Comparison of ENCODE assay signal across 7 cellular contexts in genomic region chr22:25362215-25362882, GRCh38.
DNase-seq lines count a peak whose midpoint lies in the region; ATAC-seq, FAIRE-seq and TF ChIP-seq lines count a peak whose summit lies in the region.

No MANE protein-coding gene starts in this region.

- intact Hi-C loops in activated B cell treated with CpG ODN at 0.5 μM for 24 hours (cut with micrococcal nuclease), result loop anchor here (1.0 kb wide), 4 partner anchors 43 to 411 kb away; no protein-coding TSS in a partner anchor

- H3K27me3 ChIP-seq in bronchial epithelial cell (ENCODE audit: control insufficient read depth, insufficient read depth, low read length), result no peaks in the 10 kb centered on the region

- no peaks in the 10 kb centered on the region for H3K27me3 Mint-ChIP-seq in activated B cell treated with CpG ODN at 0.5 μM for 24 hours

- peak; percentile 48 for TF ChIP-seq CTCF in activated B cell treated with CpG ODN at 0.5 μM for 24 hours (IDR thresholded peaks at IDR 0.05)
- TF ChIP-seq CTCF in bronchial epithelial cell (IDR thresholded peaks at IDR 0.05; ENCODE audit: insufficient read depth, low read length, severe bottlenecking), result peak; percentile 88

- no peak overlapping the region for H3K27ac Mint-ChIP-seq in activated B cell treated with CpG ODN at 0.5 μM for 24 hours

- POLR2A ChIA-PET in activated B cell treated with CpG ODN at 0.5 μM for 24 hours (lab: Charles Lee), result no interaction called here

- no peak overlapping the region for H3K4me3 Mint-ChIP-seq in activated B cell treated with CpG ODN at 0.5 μM for 24 hours

- CTCF ChIA-PET in activated B cell treated with CpG ODN at 0.5 μM for 24 hours (lab: Charles Lee), result interaction anchor here (1.4 kb wide), 1 partner anchor 11 kb away, joined by 4 read pairs; no protein-coding TSS in a partner anchor

- H3K9me3 Mint-ChIP-seq in activated B cell treated with CpG ODN at 0.5 μM for 24 hours, result no peaks in the 10 kb centered on the region

- peaks cover 2% of the 10 kb centered on the region for H3K4me1 Mint-ChIP-seq in activated B cell treated with CpG ODN at 0.5 μM for 24 hours

- peak; percentile 68 for ATAC-seq in activated B cell treated with CpG ODN at 0.5 μM for 24 hours (ENCODE audit: low read depth)
- ATAC-seq in HG03354 (IDR thresholded peaks at IDR 0.05; ENCODE audit: poor library complexity, severe bottlenecking, unreplicated experiment), result no peak

- H3K36me3 Mint-ChIP-seq in activated B cell treated with CpG ODN at 0.5 μM for 24 hours (ENCODE audit: low read depth), result peaks cover 30% of the 10 kb centered on the region

- H3K4me3 ChIP-seq in bronchial epithelial cell (ENCODE audit: low read depth, low read length), result no peak overlapping the region

- FAIRE-seq in bronchial epithelial cell (lab: Jason Lieb, UNC), result no peak

- H3K36me3 ChIP-seq in bronchial epithelial cell (ENCODE audit: control insufficient read depth, insufficient read depth, low read length), result peaks cover 21% of the 10 kb centered on the region

- DNase-seq in GM03348 (ENCODE audit: low spot score), result peak; percentile 89
- peak; percentile 24 for DNase-seq in M059J (ENCODE audit: low read depth)
- DNase-seq in activated B cell treated with CpG ODN at 0.5 μM for 24 hours, result peak; percentile 67
- peak; percentile 13 for DNase-seq in bronchial epithelial cell (ENCODE audit: low read depth)
- peak; percentile 20 for DNase-seq in kidney glomerular epithelial cell (lab: John Stamatoyannopoulos, UW)
- peak; percentile 38 for DNase-seq in stimulated activated CD4-positive, alpha-beta T cell treated with anti-CD3 and anti-CD28 coated beads, Interleukin-2, amount 100 ng/mL, for 4 hours (ENCODE audit: low read depth)

Comparison
In these comparisons a context has a peak if more than half of its experiments do, and no peak if none do; other contexts are left out.
1. DNase-seq: peak in every context shown above with its lines; median percentile 89 in GM03348; 67 in activated B cell treated with CpG ODN at 0.5 μM for 24 hours; 38 in stimulated activated CD4-positive, alpha-beta T cell treated with anti-CD3 and anti-CD28 coated beads, Interleukin-2, amount 100 ng/mL, for 4 hours; 24 in M059J; 20 in kidney glomerular epithelial cell; 13 in bronchial epithelial cell.